ENCODE assay signal across 9 cellular contexts in genomic region chr14:61562321-61563161, GRCh38.
DNase-seq lines count a peak whose midpoint lies in the region; ATAC-seq and TF ChIP-seq lines count a peak whose summit lies in the region.
"Had no signal": no experiment of that assay in that cellular context is flagged by ENCODE, and none has a peak within 500 bp of the region (broad histone marks: within the 10 kb centered on the region; RNA-seq: fewer than 3 reads in every experiment).

No MANE protein-coding gene starts in this region.

- H3K4me1 ChIP-seq in fibroblast of lung (ENCODE audit: control insufficient read depth, extremely low read depth, insufficient read depth, low read length) = peaks cover 57% of the 10 kb centered on the region

- peak; percentile 77 for DNase-seq in activated naive CD4-positive, alpha-beta T cell treated with anti-CD3 and anti-CD28 coated beads for 36 hours
- no peak for DNase-seq in activated naive CD4-positive, alpha-beta T cell treated with anti-CD3 and anti-CD28 coated beads, Interleukin-2, amount 10 ng/mL, durations not matched to agents 7 days and 5 days
- DNase-seq in fibroblast of lung (ENCODE audit: low read depth in 2 of 2) (peak; percentile 99 to 100), WTC11 (ENCODE audit: low spot score) (no peak), iPS-NIHi11 (ENCODE audit: low spot score) (no peak)

- intact Hi-C loops in activated naive CD4-positive, alpha-beta T cell treated with anti-CD3 and anti-CD28 coated beads for 36 hours (cut with micrococcal nuclease) = loop anchor here (1.0 to 10.0 kb wide), 7 partner anchors 25 to 272 kb away; no protein-coding TSS in a partner anchor

- H3K79me2 ChIP-seq in fibroblast of lung (ENCODE audit: control insufficient read depth, insufficient read depth, low read length) = peaks cover 4% of the 10 kb centered on the region

- H3K4me3 ChIP-seq in fibroblast of lung (replicated peaks in 1 of 4; ENCODE audit: control extremely low read depth in 1 of 4, insufficient read depth in 1 of 4, low read depth in 3 of 4, low read length in 4 of 4) = no peak overlapping the region
- no peak overlapping the region for H3K4me3 ChIP-seq in skin epidermis

- no peaks in the 10 kb centered on the region for H3K36me3 ChIP-seq in fibroblast of lung (ENCODE audit: control insufficient read depth, insufficient read depth, low read length)

- H3K27me3 Mint-ChIP-seq in activated naive CD4-positive, alpha-beta T cell treated with anti-CD3 and anti-CD28 coated beads for 36 hours (ENCODE audit: low read depth) = no peaks in the 10 kb centered on the region
- no peaks in the 10 kb centered on the region for H3K27me3 Mint-ChIP-seq in activated naive CD4-positive, alpha-beta T cell treated with anti-CD3 and anti-CD28 coated beads, Interleukin-2, amount 10 ng/mL, durations not matched to agents 7 days and 5 days
- no peaks in the 10 kb centered on the region for H3K27me3 Mint-ChIP-seq in WTC11 (ENCODE audit: low read depth)
- H3K27me3 Mint-ChIP-seq: activated naive CD4-positive, alpha-beta T cell treated with anti-CD3 and anti-CD28 coated beads, Interleukin-2, amount 50 U/mL, for 24 hours had no signal

- POLR2A ChIA-PET in WTC11 (lab: Charles Lee) = no interaction called here

- no peaks in the 10 kb centered on the region for H4K20me1 ChIP-seq in fibroblast of lung (ENCODE audit: control insufficient read depth, extremely low read depth, insufficient read depth, low read length)

- no peak overlapping the region for H3K4me3 Mint-ChIP-seq in activated naive CD4-positive, alpha-beta T cell treated with anti-CD3 and anti-CD28 coated beads for 36 hours
- H3K4me3 Mint-ChIP-seq in activated naive CD4-positive, alpha-beta T cell treated with anti-CD3 and anti-CD28 coated beads, Interleukin-2, amount 10 ng/mL, durations not matched to agents 7 days and 5 days = no peak overlapping the region
- no peak overlapping the region for H3K4me3 Mint-ChIP-seq in WTC11
- H3K4me3 Mint-ChIP-seq: activated naive CD4-positive, alpha-beta T cell treated with anti-CD3 and anti-CD28 coated beads, Interleukin-2, amount 50 U/mL, for 24 hours had no signal

- H3K4me2 ChIP-seq in fibroblast of lung (ENCODE audit: extremely low read depth, insufficient read depth, low read length) = peak overlapping the region; percentile 48

- peak overlapping the region; percentile 56 for H3K9ac ChIP-seq in fibroblast of lung (ENCODE audit: insufficient read depth, low read length)

- H3K27me3 ChIP-seq in fibroblast of lung (ENCODE audit: control insufficient read depth, insufficient read depth, low read length) = no peaks in the 10 kb centered on the region

- H3K4me1 Mint-ChIP-seq in activated naive CD4-positive, alpha-beta T cell treated with anti-CD3 and anti-CD28 coated beads for 36 hours (ENCODE audit: low read depth) = peaks cover 72% of the 10 kb centered on the region
- H3K4me1 Mint-ChIP-seq in activated naive CD4-positive, alpha-beta T cell treated with anti-CD3 and anti-CD28 coated beads, Interleukin-2, amount 10 ng/mL, durations not matched to agents 7 days and 5 days = peaks cover 34% of the 10 kb centered on the region
- peaks cover 31% of the 10 kb centered on the region for H3K4me1 Mint-ChIP-seq in WTC11

- no peaks in the 10 kb centered on the region for H3K9me3 ChIP-seq in fibroblast of lung (ENCODE audit: control insufficient read depth, insufficient read depth, low read depth, low read length)

- ATAC-seq in WTC11 (no peak), GM21526 (IDR thresholded peaks at IDR 0.05; ENCODE audit: low FRiP score, unreplicated experiment) (no peak)

- TF ChIP-seq CTCF in VCaP (conservative IDR thresholded peaks at IDR 0.05) (no peak), fibroblast of lung (conservative IDR thresholded peaks at IDR 0.05 in 1 of 2, IDR thresholded peaks at IDR 0.05 in 1 of 2; ENCODE audit: low read depth in 1 of 2, low read length in 2 of 2) (no peak), WTC11 (IDR thresholded peaks at IDR 0.05) (no peak)

- peak overlapping the region; percentile 96 for H3K27ac ChIP-seq in VCaP
- peak overlapping the region; percentile 98 for H3K27ac ChIP-seq in fibroblast of lung (ENCODE audit: insufficient read depth, low read length)
- peak overlapping the region in 20 of 21 experiments; percentile 67 to 94 (median 84) for H3K27ac ChIP-seq in skin epidermis

- peaks cover 6% of the 10 kb centered on the region for H3K9me3 Mint-ChIP-seq in activated naive CD4-positive, alpha-beta T cell treated with anti-CD3 and anti-CD28 coated beads for 36 hours
- peaks cover 3% of the 10 kb centered on the region for H3K9me3 Mint-ChIP-seq in activated naive CD4-positive, alpha-beta T cell treated with anti-CD3 and anti-CD28 coated beads, Interleukin-2, amount 10 ng/mL, durations not matched to agents 7 days and 5 days
- H3K9me3 Mint-ChIP-seq in WTC11 = peaks cover 6% of the 10 kb centered on the region
- H3K9me3 Mint-ChIP-seq: activated naive CD4-positive, alpha-beta T cell treated with anti-CD3 and anti-CD28 coated beads, Interleukin-2, amount 50 U/mL, for 24 hours had no signal

- no peak overlapping the region for H2AFZ ChIP-seq in fibroblast of lung (ENCODE audit: low read length)

- H3K27ac Mint-ChIP-seq in activated naive CD4-positive, alpha-beta T cell treated with anti-CD3 and anti-CD28 coated beads for 36 hours = peak overlapping the region; percentile 75
- H3K27ac Mint-ChIP-seq in activated naive CD4-positive, alpha-beta T cell treated with anti-CD3 and anti-CD28 coated beads, Interleukin-2, amount 10 ng/mL, durations not matched to agents 7 days and 5 days = no peak overlapping the region
- H3K27ac Mint-ChIP-seq in WTC11 = no peak overlapping the region
- H3K27ac Mint-ChIP-seq: activated naive CD4-positive, alpha-beta T cell treated with anti-CD3 and anti-CD28 coated beads, Interleukin-2, amount 50 U/mL, for 24 hours had no signal

- CTCF ChIA-PET in activated naive CD4-positive, alpha-beta T cell treated with anti-CD3 and anti-CD28 coated beads for 36 hours (lab: Charles Lee) = interaction anchor here (0.7 to 1.5 kb wide), 8 partner anchors 11 to 275 kb away, joined by 3 to 6 read pairs (median 4); no protein-coding TSS in a partner anchor
- CTCF ChIA-PET in activated naive CD4-positive, alpha-beta T cell treated with anti-CD3 and anti-CD28 coated beads, Interleukin-2, amount 10 ng/mL, durations not matched to agents 7 days and 5 days (lab: Charles Lee) = interaction anchor here (0.6 to 1.3 kb wide), 7 partner anchors 10 to 155 kb away, joined by 3 to 8 read pairs (median 4); no protein-coding TSS in a partner anchor
- CTCF ChIA-PET in WTC11 (lab: Charles Lee) = interaction anchor here (1.0 to 1.4 kb wide), 2 partner anchors 9 to 11 kb away, joined by 3 to 5 read pairs; no protein-coding TSS in a partner anchor

- H3K36me3 Mint-ChIP-seq in activated naive CD4-positive, alpha-beta T cell treated with anti-CD3 and anti-CD28 coated beads for 36 hours (ENCODE audit: low read depth) = peaks cover 3% of the 10 kb centered on the region
- peaks cover 14% of the 10 kb centered on the region for H3K36me3 Mint-ChIP-seq in activated naive CD4-positive, alpha-beta T cell treated with anti-CD3 and anti-CD28 coated beads, Interleukin-2, amount 10 ng/mL, durations not matched to agents 7 days and 5 days
- no peaks in the 10 kb centered on the region for H3K36me3 Mint-ChIP-seq in WTC11

TF ChIP-seq in WTC11, 78 proteins besides CTCF, POLR2A, EP300 and RAD21 (continues in another document):
- TF ChIP-seq TCF7 (CRISPR knock-in tag; IDR thresholded peaks at IDR 0.05; ENCODE audit: low read depth) (no peak), SP1 (CRISPR knock-in tag; conservative IDR thresholded peaks at IDR 0.05) (no peak), HMGXB4 (CRISPR knock-in tag; IDR thresholded peaks at IDR 0.05) (no peak), TP53 (CRISPR knock-in tag; IDR thresholded peaks at IDR 0.05) (no peak), TEAD4 (CRISPR knock-in tag; IDR thresholded peaks at IDR 0.05) (no peak), RELA (CRISPR knock-in tag; IDR thresholded peaks at IDR 0.05; ENCODE audit: borderline replicate concordance) (no peak), E2F4 (CRISPR knock-in tag; IDR thresholded peaks at IDR 0.05; ENCODE audit: borderline replicate concordance, low read depth) (no peak), ZBTB21 (CRISPR knock-in tag; IDR thresholded peaks at IDR 0.05; ENCODE audit: borderline replicate concordance) (no peak), ATF1 (CRISPR knock-in tag; IDR thresholded peaks at IDR 0.05) (no peak)

Comparison
In these comparisons a context has a peak if more than half of its experiments do, and no peak if none do; other contexts are left out.
1. DNase-seq: peak in activated naive CD4-positive, alpha-beta T cell treated with anti-CD3 and anti-CD28 coated beads for 36 hours (single experiment) and fibroblast of lung (2 of 2); none in activated naive CD4-positive, alpha-beta T cell treated with anti-CD3 and anti-CD28 coated beads, Interleukin-2, amount 10 ng/mL, durations not matched to agents 7 days and 5 days (single experiment), WTC11 (single experiment) and iPS-NIHi11 (single experiment).
2. Peak in every context shown above with its lines, with median percentiles within 50 percentile points of each other: H3K27ac ChIP-seq.